24 cellular contexts compared by ENCODE assay signal in the genomic region with DNA sequence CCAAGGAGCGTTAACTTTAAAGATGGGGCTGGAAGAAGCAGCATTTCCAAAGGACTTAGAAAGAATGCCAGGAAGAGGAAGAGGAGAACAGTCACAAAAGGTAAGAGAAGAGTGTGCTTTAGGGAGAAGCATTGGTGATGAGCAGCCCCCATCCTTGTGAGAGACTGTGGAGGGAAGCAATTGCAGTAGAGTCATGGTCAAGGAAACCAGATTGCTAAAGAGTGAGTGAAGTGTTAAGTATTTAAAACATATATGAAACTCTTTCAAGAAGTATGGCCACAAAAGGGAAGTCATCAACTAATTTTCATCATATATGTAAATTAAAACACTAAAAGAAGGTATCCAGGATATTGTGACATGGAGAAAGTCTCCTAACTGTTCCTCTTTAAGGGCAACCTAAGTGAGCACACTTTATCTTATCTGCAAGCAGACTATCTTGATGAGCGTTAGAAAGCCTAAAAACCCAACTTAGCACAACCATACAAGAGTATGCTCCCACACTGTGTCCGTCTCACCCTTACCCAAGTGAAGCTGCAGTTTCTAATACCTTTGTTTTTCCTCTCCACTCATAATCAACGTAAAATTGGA.
A peak's percentile ranks its signal among the peaks of the same experiment; 100 is the strongest.
DNase-seq lines count a peak whose midpoint lies in the region; ATAC-seq, FAIRE-seq and TF ChIP-seq lines count a peak whose summit lies in the region.
"Had no signal": no experiment of that assay in that cellular context is flagged by ENCODE, and none has a peak within 500 bp of the region (broad histone marks: within the 10 kb centered on the region; RNA-seq: fewer than 3 reads in every experiment).

No MANE protein-coding gene starts in this region.

- intact Hi-C loops in Caco-2 (cut with micrococcal nuclease; ENCODE audit: unreplicated experiment): no loop called here

- H3K56ac ChIP-seq in H1 (replicated peaks; ENCODE audit: insufficient read length, low read depth, low read length): no peak overlapping the region

- H3K4me3 Mint-ChIP-seq in T-helper 17 cell (no peak overlapping the region), Caco-2 (ENCODE audit: unreplicated experiment) (no peak overlapping the region)
- H3K4me3 Mint-ChIP-seq: CD4-positive, alpha-beta T cell; GM23338; T-helper 2 cell treated with Interferon-gamma antibody and Interleukin-4, amounts not matched to agents 5 μg/mL and 100 μg/mL, for 36 hours had no signal

- TF ChIP-seq CTCF in HL-60 (IDR thresholded peaks at IDR 0.05; ENCODE audit: insufficient read depth, low read length) (no peak), H1 (IDR thresholded peaks at IDR 0.05; ENCODE audit: control extremely low read depth in 1 of 3, insufficient read depth in 1 of 3, low read depth in 1 of 3, low read length in 3 of 3) (no peak), MM.1S (IDR thresholded peaks at IDR 0.05; ENCODE audit: low read length) (no peak), Caco-2 (IDR thresholded peaks at IDR 0.05; ENCODE audit: insufficient read depth in 1 of 2, low read depth in 1 of 2, low read length in 1 of 2, severe bottlenecking in 1 of 2, unreplicated experiment in 1 of 2) (no peak)

- H3K79me1 ChIP-seq in H1 (ENCODE audit: low read depth, low read length): no peaks in the 10 kb centered on the region

- H2BK15ac ChIP-seq in H1 (ENCODE audit: low read length): no peak overlapping the region

- H3K27me3 ChIP-seq in HL-60 (ENCODE audit: insufficient read depth, poor library complexity, severe bottlenecking) (no peaks in the 10 kb centered on the region), H1 (replicated peaks in 1 of 4; ENCODE audit: control insufficient read depth in 3 of 4, extremely low read depth in 1 of 4, insufficient read depth in 3 of 4, low read length in 3 of 4) (no peaks in the 10 kb centered on the region), MM.1S (replicated peaks; ENCODE audit: insufficient read depth, low read length) (no peaks in the 10 kb centered on the region), Caco-2 (replicated peaks; ENCODE audit: control insufficient read depth, insufficient read depth, low read length) (no peaks in the 10 kb centered on the region)
- H3K27me3 ChIP-seq: SJSA1 had no signal

- H3K27ac Mint-ChIP-seq in T-helper 17 cell: no peak overlapping the region
- no peak overlapping the region for H3K27ac Mint-ChIP-seq in Caco-2 (ENCODE audit: unreplicated experiment)
- H3K27ac Mint-ChIP-seq: CD4-positive, alpha-beta T cell; GM23338; T-helper 2 cell treated with Interferon-gamma antibody and Interleukin-4, amounts not matched to agents 5 μg/mL and 100 μg/mL, for 36 hours had no signal

- H2AFZ ChIP-seq in H1 (ENCODE audit: low read length) (0 out of 2 replicates have a peak overlapping the region, but pooled peaks have one; percentile 50), MM.1S (ENCODE audit: low read length) (no peak overlapping the region)
- H2AFZ ChIP-seq: GM23338, PC-9 had no signal

- peaks cover 0 to 2% of the 10 kb centered on the region in 2 experiments; a peak in 2 of 4 replicates for H3K9me3 ChIP-seq in H1 (ENCODE audit: insufficient read depth in 2 of 2, low read depth in 1 of 2, low read length in 1 of 2)
- H3K9me3 ChIP-seq in MM.1S (replicated peaks; ENCODE audit: insufficient read depth, low read length): no peaks in the 10 kb centered on the region
- no peaks in the 10 kb centered on the region for H3K9me3 ChIP-seq in T-helper 17 cell (ENCODE audit: control insufficient read depth, low read length, poor library complexity, severe bottlenecking)
- H3K9me3 ChIP-seq in Caco-2: no peaks in the 10 kb centered on the region
- H3K9me3 ChIP-seq: SJSA1 had no signal

- no peak for FAIRE-seq in H1 (lab: Jason Lieb, UNC)
- FAIRE-seq: GM12891, GM18507, HepG2 had no signal

- no peak overlapping the region for H2BK12ac ChIP-seq in H1 (ENCODE audit: low read depth, low read length)

- peak; percentile 63 to 66 for DNase-seq in HL-60 (ENCODE audit: low read depth in 1 of 2, low spot score in 1 of 2)
- peak; percentile 99 for DNase-seq in NOMO-1 treated with dmso at 0.1 percent for 144 hours (lab: John Stamatoyannopoulos, UW; ENCODE audit: unreplicated experiment)
- no peak for DNase-seq in H1 (ENCODE audit: low read depth in 1 of 2, low spot score in 2 of 2)
- DNase-seq in NCI-H524 treated with DMSO at 0.1 percent for 48 hours (lab: John Stamatoyannopoulos, UW): no peak
- DNase-seq in MM.1S: no peak
- DNase-seq in T-helper 17 cell: no peak
- DNase-seq in Caco-2: no peak
- DNase-seq: CD4-positive, alpha-beta T cell; DMS153; GDM1; KG1; NCI-H1092 treated with DMSO at 0.1 percent for 48 hours; NCI-H146; NCI-H2081; NCI-H446 treated with DMSO at 0.1 percent for 48 hours; NK-92 treated with Interleukin-12 subunit alpha and Interleukin-12 subunit beta, amount 100 ng/mL, for 24 hours; PC-9 had no signal

- no peak overlapping the region for H2BK20ac ChIP-seq in H1 (ENCODE audit: low read length)

- BruUV-seq in Caco-2 (replicated peaks; lab: Mats Ljungman, UMichigan): no TSS peak

- H3K9ac ChIP-seq in H1 (replicated peaks in 1 of 4; ENCODE audit: extremely low read depth in 1 of 4, low read depth in 3 of 4, low read length in 3 of 4) (no peak overlapping the region), MM.1S (ENCODE audit: low read length) (no peak overlapping the region)

- H3K9me2 ChIP-seq in MM.1S (replicated peaks; ENCODE audit: insufficient read depth, low read length): no peaks in the 10 kb centered on the region

- H3K4me1 ChIP-seq in H1 (replicated peaks in 1 of 4; ENCODE audit: control insufficient read depth in 3 of 4, insufficient read depth in 4 of 4, low read length in 3 of 4) (0 out of 7 replicates have a peak, but pooled peaks cover 0 to 3% (median 1%) of the 10 kb centered on the region in 4 experiments), MM.1S (ENCODE audit: low read length) (no peaks in the 10 kb centered on the region), Caco-2 (0 out of 2 replicates have a peak, but pooled peaks cover 3% of the 10 kb centered on the region)
- H3K4me1 ChIP-seq: SJSA1 had no signal

- H3K4ac ChIP-seq in H1 (replicated peaks; ENCODE audit: insufficient read length, low read depth, low read length): no peak overlapping the region

- H4K91ac ChIP-seq in H1 (replicated peaks; ENCODE audit: insufficient read length, low read length): no peak overlapping the region

- H4K20me1 ChIP-seq in H1 (replicated peaks in 1 of 2; ENCODE audit: control insufficient read depth in 1 of 2, insufficient read depth in 2 of 2, low read length in 2 of 2): no peaks in the 10 kb centered on the region
- no peaks in the 10 kb centered on the region for H4K20me1 ChIP-seq in MM.1S (ENCODE audit: insufficient read depth, low read length)

- 90% methylated on average over 4 of the region's 4 CpGs; no CpG with 5 or more reads in 1 of the 2 experiments for WGBS in H1 (ENCODE audit: extremely low coverage in 1 of 2, insufficient coverage in 1 of 2, insufficient read length in 1 of 2, insufficient replicate concordance in 2 of 2, low coverage in 1 of 2, low lambda C conversion rate in 2 of 2, missing lambda C conversion rate in 1 of 2), 2 experiments

- no peaks in the 10 kb centered on the region for H3K9me3 Mint-ChIP-seq in Caco-2 (ENCODE audit: unreplicated experiment)
- H3K9me3 Mint-ChIP-seq: CD4-positive, alpha-beta T cell; T-helper 2 cell treated with Interferon-gamma antibody and Interleukin-4, amounts not matched to agents 5 μg/mL and 100 μg/mL, for 36 hours had no signal

- H3K4me3 ChIP-seq in HL-60 (replicated peaks; ENCODE audit: insufficient read depth, low read length) (no peak overlapping the region), H1 (ENCODE audit: extremely low read depth in 1 of 4, insufficient read depth in 2 of 4, low read depth in 3 of 4, low read length in 4 of 4) (no peak overlapping the region), MM.1S (ENCODE audit: low read length) (no peak overlapping the region), Caco-2 (ENCODE audit: low read depth, low read length) (no peak overlapping the region)
- H3K4me3 ChIP-seq: GM23338, PC-9, SJSA1 had no signal

- CTCF ChIA-PET in H1 (lab: Charles Lee; ENCODE audit: partially characterized antibody) (no interaction called here), Caco-2 (lab: Charles Lee) (no interaction called here)

- H3K23me2 ChIP-seq in H1 (ENCODE audit: low read depth, low read length): no peaks in the 10 kb centered on the region

- TF ChIP-seq EP300 in H1 (IDR thresholded peaks at IDR 0.05; ENCODE audit: borderline replicate concordance in 1 of 2, low read depth in 2 of 2, low read length in 2 of 2): no peak

- no peak for TF ChIP-seq POLR2A in H1 (IDR thresholded peaks at IDR 0.05; ENCODE audit: control extremely low read depth in 1 of 2, low read depth in 2 of 2, low read length in 2 of 2)

- H3K27ac ChIP-seq in HL-60 (replicated peaks): peak overlapping the region; percentile 83
- H3K27ac ChIP-seq in H1 (ENCODE audit: low read depth, low read length): no peak overlapping the region
- no peak overlapping the region for H3K27ac ChIP-seq in MM.1S (ENCODE audit: low read length)
- H3K27ac ChIP-seq: PC-9, SJSA1 had no signal

- POLR2A ChIA-PET in H1 (lab: Charles Lee; ENCODE audit: partially characterized antibody) (no interaction called here), Caco-2 (lab: Charles Lee) (no interaction called here)

- no peak overlapping the region for H4K8ac ChIP-seq in H1 (ENCODE audit: extremely low read depth, insufficient read depth, low read length)

- H3F3A ChIP-seq in MM.1S (ENCODE audit: insufficient read depth, low read length): no peaks in the 10 kb centered on the region

- H3K4me1 Mint-ChIP-seq in T-helper 17 cell: no peaks in the 10 kb centered on the region
- peaks cover 13% of the 10 kb centered on the region for H3K4me1 Mint-ChIP-seq in Caco-2 (ENCODE audit: low read depth, unreplicated experiment)

- H3K4me2 ChIP-seq in H1 (ENCODE audit: insufficient read depth in 1 of 2, low read depth in 2 of 2, low read length in 2 of 2) (no peak overlapping the region), MM.1S (ENCODE audit: low read depth, low read length) (no peak overlapping the region)
- H3K4me2 ChIP-seq: GM23338, PC-9 had no signal

- no peak overlapping the region for H2BK5ac ChIP-seq in H1 (ENCODE audit: low read depth, low read length)

- no peak overlapping the region for H3K14ac ChIP-seq in H1 (ENCODE audit: insufficient read length)

- H2AK5ac ChIP-seq in H1 (ENCODE audit: low read depth, low read length): no peak overlapping the region

- no peak for TF ChIP-seq RAD21 in H1 (IDR thresholded peaks at IDR 0.05 in 1 of 2, conservative IDR thresholded peaks at IDR 0.05 in 1 of 2; ENCODE audit: low read depth in 2 of 2, low read length in 2 of 2)

- no peak overlapping the region for H3K18ac ChIP-seq in H1 (ENCODE audit: extremely low read depth, low read length)

- no peak overlapping the region for H3K23ac ChIP-seq in H1 (ENCODE audit: insufficient read length)

- no peaks in the 10 kb centered on the region for H3K27me3 Mint-ChIP-seq in T-helper 17 cell
- H3K27me3 Mint-ChIP-seq in Caco-2 (ENCODE audit: insufficient read depth, unreplicated experiment): no peaks in the 10 kb centered on the region
- H3K27me3 Mint-ChIP-seq: CD4-positive, alpha-beta T cell had no signal

- no peak overlapping the region for H4K5ac ChIP-seq in H1 (ENCODE audit: insufficient read length, low read depth, low read length)

- no peak for ATAC-seq in T-helper 17 cell
- ATAC-seq: GM23338, HCT116, HepG2 had no signal

- H3K79me2 ChIP-seq in H1 (ENCODE audit: control insufficient read depth in 1 of 2, insufficient read depth in 2 of 2, low read length in 2 of 2) (no peaks in the 10 kb centered on the region), MM.1S (ENCODE audit: low read length) (no peaks in the 10 kb centered on the region)

- H2BK120ac ChIP-seq in H1 (replicated peaks; ENCODE audit: low read depth, low read length): no peak overlapping the region

- H3K36me3 Mint-ChIP-seq in T-helper 17 cell (ENCODE audit: low read depth) (no peaks in the 10 kb centered on the region), Caco-2 (ENCODE audit: insufficient read depth, unreplicated experiment) (no peaks in the 10 kb centered on the region)

- H3K36me3 ChIP-seq in H1 (ENCODE audit: control insufficient read depth in 2 of 4, insufficient read depth in 4 of 4, low read length in 3 of 4) (no peaks in the 10 kb centered on the region), MM.1S (replicated peaks; ENCODE audit: insufficient read depth, low read length) (no peaks in the 10 kb centered on the region), Caco-2 (ENCODE audit: control insufficient read depth, insufficient read depth, low read length) (no peaks in the 10 kb centered on the region)
- H3K36me3 ChIP-seq: SJSA1 had no signal

Comparison
In these comparisons a context has a peak if more than half of its experiments do, and no peak if none do; other contexts are left out.
1. DNase-seq: peak in HL-60 (2 of 2) and NOMO-1 treated with dmso at 0.1 percent for 144 hours (single experiment); none in H1 (0 of 2), NCI-H524 treated with DMSO at 0.1 percent for 48 hours (single experiment), MM.1S (single experiment), T-helper 17 cell (0 of 3) and Caco-2 (0 of 2).